Comparison of ENCODE assay signal across 15 cellular contexts in genomic region chr11:33151411-33151810, GRCh38. TPM values are rescaled to one million over a fixed set of nuclear protein-coding genes. Genes with fewer than 3 reads are reported as not detected.
DNase-seq lines count a peak whose midpoint lies in the region; ATAC-seq and TF ChIP-seq lines count a peak whose summit lies in the region.
"Had no signal": no experiment of that assay in that cellular context is flagged by ENCODE, and none has a peak within 500 bp of the region (broad histone marks: within the 10 kb centered on the region; RNA-seq: fewer than 3 reads in every experiment).

No MANE protein-coding gene starts in this region.

- no peaks in the 10 kb centered on the region for H3K9me3 Mint-ChIP-seq in central memory CD8-positive, alpha-beta T cell
- no peaks in the 10 kb centered on the region for H3K9me3 Mint-ChIP-seq in osteocyte (ENCODE audit: unreplicated experiment)
- no peaks in the 10 kb centered on the region for H3K9me3 Mint-ChIP-seq in activated CD8-positive, alpha-beta T cell treated with anti-CD3 and anti-CD28 coated beads for 36 hours
- H3K9me3 Mint-ChIP-seq: CD4-positive, alpha-beta memory T cell had no signal

- no peak for TF ChIP-seq RAD21 in IMR-90 (IDR thresholded peaks at IDR 0.05; ENCODE audit: low read length)

- H3K4me1 ChIP-seq in IMR-90 (ENCODE audit: control insufficient read depth, insufficient read depth, low read length), result peaks cover 8% of the 10 kb centered on the region
- H3K4me1 ChIP-seq in tibial artery, result peaks cover 0 to 12% (median 3%) of the 10 kb centered on the region in 4 donors
- H3K4me1 ChIP-seq: BE2C had no signal

- H4K91ac ChIP-seq in IMR-90 (ENCODE audit: insufficient read depth, low read depth, low read length), result no peak overlapping the region

- H3K4ac ChIP-seq in IMR-90 (ENCODE audit: low read depth, low read length), result no peak overlapping the region

- no peak overlapping the region for H3K23ac ChIP-seq in IMR-90 (ENCODE audit: low read depth, low read length)

- H3K4me3 Mint-ChIP-seq in central memory CD8-positive, alpha-beta T cell, result no peak overlapping the region
- no peak overlapping the region for H3K4me3 Mint-ChIP-seq in osteocyte (ENCODE audit: unreplicated experiment)
- no peak overlapping the region for H3K4me3 Mint-ChIP-seq in activated CD8-positive, alpha-beta T cell treated with anti-CD3 and anti-CD28 coated beads for 36 hours
- H3K4me3 Mint-ChIP-seq: CD4-positive, alpha-beta memory T cell had no signal

- no peaks in the 10 kb centered on the region for H3K27me3 Mint-ChIP-seq in central memory CD8-positive, alpha-beta T cell
- no peaks in the 10 kb centered on the region for H3K27me3 Mint-ChIP-seq in osteocyte (ENCODE audit: unreplicated experiment)
- H3K27me3 Mint-ChIP-seq in activated CD8-positive, alpha-beta T cell treated with anti-CD3 and anti-CD28 coated beads for 36 hours, result no peaks in the 10 kb centered on the region
- H3K27me3 Mint-ChIP-seq: CD4-positive, alpha-beta memory T cell had no signal

- 0 out of 2 replicates have a peak overlapping the region, but pooled peaks have one; percentile 22 for H3K27ac ChIP-seq in 22Rv1
- H3K27ac ChIP-seq in IMR-90 (ENCODE audit: insufficient read depth, low read length), result no peak overlapping the region
- no peak overlapping the region for H3K27ac ChIP-seq in tibial artery
- H3K27ac ChIP-seq: A549, C4-2B, HL-60 had no signal

- no peak overlapping the region for H2BK5ac ChIP-seq in IMR-90 (ENCODE audit: low read depth, low read length, poor library complexity, severe bottlenecking)

- peaks cover 7% of the 10 kb centered on the region for H3K36me3 Mint-ChIP-seq in central memory CD8-positive, alpha-beta T cell (ENCODE audit: insufficient read depth)
- peaks cover 3% of the 10 kb centered on the region for H3K36me3 Mint-ChIP-seq in osteocyte (ENCODE audit: unreplicated experiment)
- H3K36me3 Mint-ChIP-seq in activated CD8-positive, alpha-beta T cell treated with anti-CD3 and anti-CD28 coated beads for 36 hours (ENCODE audit: low read depth), result peaks cover 30% of the 10 kb centered on the region

- intact Hi-C loops in IMR-90 (cut with micrococcal nuclease) (no loop called here), tibial artery (cut with DNase I; ENCODE audit: low total_unique reads) (no loop called here)
- intact Hi-C loops in activated CD8-positive, alpha-beta T cell treated with anti-CD3 and anti-CD28 coated beads for 36 hours (cut with micrococcal nuclease), result no loop called here

- H3K14ac ChIP-seq in IMR-90 (replicated peaks; ENCODE audit: low read depth, low read length), result no peak overlapping the region

- H3K4me1 Mint-ChIP-seq in central memory CD8-positive, alpha-beta T cell, result peaks cover 17% of the 10 kb centered on the region
- peaks cover 24% of the 10 kb centered on the region for H3K4me1 Mint-ChIP-seq in osteocyte (ENCODE audit: unreplicated experiment)
- peaks cover 36% of the 10 kb centered on the region for H3K4me1 Mint-ChIP-seq in activated CD8-positive, alpha-beta T cell treated with anti-CD3 and anti-CD28 coated beads for 36 hours (ENCODE audit: low read depth)

- ATAC-seq in IMR-90 (ENCODE audit: low read depth), result no peak
- no peak for ATAC-seq in central memory CD8-positive, alpha-beta T cell (replicated peaks; ENCODE audit: extremely low read depth, poor library complexity, severe bottlenecking)
- no peak for ATAC-seq in activated CD8-positive, alpha-beta T cell treated with anti-CD3 and anti-CD28 coated beads for 36 hours
- ATAC-seq: A549, GM12878, HCT116 had no signal

- DNase-seq in IMR-90, result peak; percentile 13
- no peak for DNase-seq in central memory CD8-positive, alpha-beta T cell (ENCODE audit: low spot score in 2 of 2)
- no peak for DNase-seq in osteocyte (ENCODE audit: extremely low spot score, unreplicated experiment)
- no peak for DNase-seq in NOMO-1 treated with DMSO at 0.1 percent for 48 hours (lab: John Stamatoyannopoulos, UW; ENCODE audit: unreplicated experiment)
- DNase-seq in activated CD8-positive, alpha-beta T cell treated with anti-CD3 and anti-CD28 coated beads for 36 hours, result no peak
- DNase-seq in tibial artery, result no peak
- DNase-seq: BE2C; CD4-positive, alpha-beta memory T cell; DMS79 had no signal

- H3K9me1 ChIP-seq in IMR-90 (ENCODE audit: insufficient read depth, low read length), result peaks cover 6% of the 10 kb centered on the region

- no peak overlapping the region for H4K8ac ChIP-seq in IMR-90 (ENCODE audit: low read depth in 2 of 2, low read length in 2 of 2)

- peaks cover 10 to 54% of the 10 kb centered on the region in 2 experiments; a peak in 2 of 4 replicates for H3K79me1 ChIP-seq in IMR-90 (ENCODE audit: low read depth in 1 of 2, low read length in 2 of 2)

- in situ Hi-C loops in IMR-90 (cut with MboI; ENCODE audit: low sequenced_read_pairs), result no loop called here

- H2AK9ac ChIP-seq in IMR-90 (replicated peaks; ENCODE audit: low read depth, low read length, poor library complexity), result no peak overlapping the region

- no peak overlapping the region for H3K9ac ChIP-seq in IMR-90 (ENCODE audit: low read depth, low read length)

- BruUV-seq in IMR-90 (replicated peaks; lab: Mats Ljungman, UMichigan), result no TSS peak

- H3K36me3 ChIP-seq in IMR-90 (ENCODE audit: control insufficient read depth, insufficient read depth, low read length) (peaks cover 3% of the 10 kb centered on the region; the same call in 1 of the 2 replicates), tibial artery (no peaks in the 10 kb centered on the region)
- H3K36me3 ChIP-seq: BE2C had no signal

- H4K20me1 ChIP-seq in IMR-90 (ENCODE audit: insufficient read depth, low read length), result peaks cover 94% of the 10 kb centered on the region

- TF ChIP-seq POLR2A in IMR-90 (IDR thresholded peaks at IDR 0.05; ENCODE audit: low read depth, low read length), result no peak

- H2BK120ac ChIP-seq in IMR-90 (ENCODE audit: low read depth, low read length), result no peak overlapping the region

- no peak overlapping the region for H3K56ac ChIP-seq in IMR-90 (ENCODE audit: extremely low read depth, insufficient read depth, low read length)

- POLR2A ChIA-PET in IMR-90 (lab: Charles Lee; ENCODE audit: unreplicated experiment), result no interaction called here
- POLR2A ChIA-PET in activated CD8-positive, alpha-beta T cell treated with anti-CD3 and anti-CD28 coated beads for 36 hours (lab: Charles Lee), result interaction anchor here (0.8 kb wide), 1 partner anchor 10 kb away, joined by 3 read pairs; the partner anchor contains the start of gene CSTF3

- TF ChIP-seq CTCF in 22Rv1 (IDR thresholded peaks at IDR 0.05) (no peak), IMR-90 (conservative IDR thresholded peaks at IDR 0.05; ENCODE audit: low read depth, low read length) (no peak), osteocyte (IDR thresholded peaks at IDR 0.05) (no peak), tibial artery (IDR thresholded peaks at IDR 0.05) (no peak)
- TF ChIP-seq CTCF in activated CD8-positive, alpha-beta T cell treated with anti-CD3 and anti-CD28 coated beads for 36 hours (IDR thresholded peaks at IDR 0.05), result no peak

- CTCF ChIA-PET in IMR-90 (lab: Yijun Ruan, JAX), result no interaction called here
- CTCF ChIA-PET in activated CD8-positive, alpha-beta T cell treated with anti-CD3 and anti-CD28 coated beads for 36 hours (lab: Charles Lee), result no interaction called here

- H3K9me3 ChIP-seq in IMR-90 (ENCODE audit: control insufficient read depth, insufficient read depth, low read length) (no peaks in the 10 kb centered on the region), tibial artery (no peaks in the 10 kb centered on the region)
- H3K9me3 ChIP-seq: A549, BE2C had no signal

- H2BK15ac ChIP-seq in IMR-90 (ENCODE audit: low read depth, low read length), result no peak overlapping the region

- no CpG with 5 or more reads among the region's 5 CpGs for WGBS in IMR-90 (ENCODE audit: extremely low coverage in 2 of 2, insufficient read length in 1 of 2), 2 experiments

- no peak overlapping the region for H3K18ac ChIP-seq in IMR-90 (ENCODE audit: low read depth, low read length)

- no peak overlapping the region for H2AFZ ChIP-seq in IMR-90 (replicated peaks; ENCODE audit: low read length, poor library complexity)

- H2AK5ac ChIP-seq in IMR-90 (ENCODE audit: low read depth, low read length), result no peak overlapping the region

- H3K27me3 ChIP-seq in IMR-90 (ENCODE audit: control insufficient read depth, insufficient read depth, low read length), result no peaks in the 10 kb centered on the region
- H3K27me3 ChIP-seq in tibial artery, result no peaks in the 10 kb centered on the region
- H3K27me3 ChIP-seq: BE2C had no signal

- H3K4me3 ChIP-seq in IMR-90 (ENCODE audit: insufficient read depth, low read depth, low read length) (no peak overlapping the region), tibial artery (no peak overlapping the region)
- H3K4me3 ChIP-seq: A549, GM12878 had no signal

- H3K27ac Mint-ChIP-seq in central memory CD8-positive, alpha-beta T cell (ENCODE audit: low read depth), result peak overlapping the region; percentile 38
- peak overlapping the region; percentile 18 for H3K27ac Mint-ChIP-seq in osteocyte (ENCODE audit: unreplicated experiment)
- H3K27ac Mint-ChIP-seq in activated CD8-positive, alpha-beta T cell treated with anti-CD3 and anti-CD28 coated beads for 36 hours, result no peak overlapping the region

- H3K4me2 ChIP-seq in IMR-90 (ENCODE audit: low read depth, low read length), result no peak overlapping the region
- H3K4me2 ChIP-seq: A549 had no signal

- H4K5ac ChIP-seq in IMR-90 (ENCODE audit: low read depth, low read length), result no peak overlapping the region

- no peak overlapping the region for H2BK20ac ChIP-seq in IMR-90 (ENCODE audit: low read depth, low read length)

- dilution Hi-C loops in IMR-90 (cut with HindIII; ENCODE audit: low sequenced_read_pairs, unreplicated experiment), result no loop called here

TF ChIP-seq in IMR-90, 13 proteins besides CTCF, POLR2A, EP300 and RAD21 (continues in another document):
- TF ChIP-seq BHLHE40 (IDR thresholded peaks at IDR 0.05; ENCODE audit: low read depth, low read length) (no peak), RCOR1 (IDR thresholded peaks at IDR 0.05; ENCODE audit: insufficient replicate concordance, low read length) (no peak), USF2 (IDR thresholded peaks at IDR 0.05; ENCODE audit: low read depth, low read length) (no peak), NFE2L2 (IDR thresholded peaks at IDR 0.05; ENCODE audit: low read depth, low read length) (no peak), CHD1 (IDR thresholded peaks at IDR 0.05; ENCODE audit: low read depth, low read length) (no peak)

RNA-seq across cellular contexts. Expression of gene CSTF3, which starts 9.9 kb away (rescaled TPM):
- total RNA-seq in IMR-90 (2012; rRNA removed) (14.5 and 31.4 TPM in 2 replicates), osteocyte (23.6 and 27.8 TPM in 2 replicates)
- polyA plus RNA-seq in IMR-90 (2012; rRNA removed), result 18.0 and 23.4 TPM in 2 replicates
- polyA plus RNA-seq in IMR-90 (2012; cell fraction: cytosol; rRNA removed), result 3.8 and 8.9 TPM in 2 replicates
- polyA plus RNA-seq in IMR-90 (2012; cell fraction: nucleus; rRNA removed; ENCODE audit: low replicate concordance), result 5.1 and 40.1 TPM in 2 replicates
- total RNA-seq in activated CD8-positive, alpha-beta T cell treated with anti-CD3 and anti-CD28 coated beads for 36 hours, result 10 to 100 TPM; 34.9 to 40.6 TPM
